In the genomic region with DNA sequence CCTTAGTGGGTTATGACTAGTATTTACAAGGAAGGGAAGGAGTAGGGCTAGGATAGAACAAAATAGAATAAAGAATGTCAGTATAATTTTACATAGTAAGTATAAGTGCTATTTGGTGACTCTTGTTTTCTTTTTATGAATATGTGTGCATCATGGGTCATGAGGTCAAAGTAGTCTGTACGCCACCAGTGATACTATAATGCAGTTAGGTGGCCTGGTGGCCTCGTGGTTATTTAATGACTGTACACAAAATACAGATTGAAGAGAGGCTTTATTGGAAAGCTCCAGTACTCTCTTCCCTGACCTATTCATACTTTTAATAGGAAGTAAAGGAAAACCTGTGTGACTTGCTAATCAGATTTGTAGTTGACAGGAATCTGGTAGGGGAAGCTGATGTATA, we compare ENCODE assay signal across 32 cellular contexts. TPM values are rescaled to one million over a fixed set of nuclear protein-coding genes. Genes with fewer than 3 reads are reported as not detected.
DNase-seq lines count a peak whose midpoint lies in the region; ATAC-seq and TF ChIP-seq lines count a peak whose summit lies in the region.
"Had no signal": no experiment of that assay in that cellular context is flagged by ENCODE, and none has a peak within 500 bp of the region (broad histone marks: within the 10 kb centered on the region; RNA-seq: fewer than 3 reads in every experiment).

No MANE protein-coding gene starts in this region.

- H3K4me3 Mint-ChIP-seq in CD4-positive, alpha-beta T cell, result no peak overlapping the region
- H3K4me3 Mint-ChIP-seq in T-helper 17 cell, result no peak overlapping the region
- H3K4me3 Mint-ChIP-seq in memory B cell, result no peak overlapping the region
- H3K4me3 Mint-ChIP-seq in chondrocyte (ENCODE audit: unreplicated experiment), result no peak overlapping the region
- H3K4me3 Mint-ChIP-seq: activated CD8-positive, alpha-beta memory T cell treated with anti-CD3 and anti-CD28 coated beads, Interleukin-2, amount 10 ng/mL, durations not matched to agents 7 days and 5 days; activated naive CD8-positive, alpha-beta T cell treated with anti-CD3 and anti-CD28 coated beads for 36 hours had no signal

- no peaks in the 10 kb centered on the region for H3K27me3 ChIP-seq in CD4-positive, alpha-beta T cell (ENCODE audit: control insufficient read depth, insufficient read depth, low read length)
- no peaks in the 10 kb centered on the region for H3K27me3 ChIP-seq in colonic mucosa
- H3K27me3 ChIP-seq: BLaER1, cardiac muscle cell, neutrophil, upper lobe of right lung had no signal

- peaks cover 60% of the 10 kb centered on the region for H3K36me3 Mint-ChIP-seq in CD4-positive, alpha-beta T cell (ENCODE audit: low read depth)
- H3K36me3 Mint-ChIP-seq in T-helper 17 cell (ENCODE audit: low read depth) (peaks cover 4% of the 10 kb centered on the region), memory B cell (peaks cover 17% of the 10 kb centered on the region), chondrocyte (ENCODE audit: low read depth) (no peaks in the 10 kb centered on the region)

- intact Hi-C loops in CD4-positive, alpha-beta T cell (cut with DNase I, micrococcal nuclease), result no loop called here
- intact Hi-C loops in colonic mucosa (cut with DNase I) (no loop called here), posterior vena cava (cut with DNase I) (loop anchor here in 1 of 2 donors (10.0 kb wide), 1 partner anchor 55 kb away; no protein-coding TSS in a partner anchor)

- CTCF ChIA-PET in CD4-positive, alpha-beta T cell (lab: Charles Lee), result interaction anchor here (1.1 to 2.5 kb wide), 2 partner anchors 11 to 15 kb away, joined by 4 to 8 read pairs; no protein-coding TSS in a partner anchor

- peaks cover 79% of the 10 kb centered on the region for H3K4me1 Mint-ChIP-seq in CD4-positive, alpha-beta T cell (ENCODE audit: low read depth)
- H3K4me1 Mint-ChIP-seq in T-helper 17 cell (peaks cover 41% of the 10 kb centered on the region), memory B cell (peaks cover 39% of the 10 kb centered on the region), chondrocyte (ENCODE audit: low read depth) (peaks cover 35% of the 10 kb centered on the region)

- H3K27ac ChIP-seq in 22Rv1 (peak overlapping the region; percentile 69; the same call in 1 of the 2 replicates), colonic mucosa (no peak overlapping the region)
- H3K27ac ChIP-seq in CD4-positive, alpha-beta T cell (ENCODE audit: low read depth, low read length), result no peak overlapping the region
- H3K27ac ChIP-seq: BLaER1, cardiac muscle cell, epithelial cell of prostate, WERI-Rb-1 had no signal

- no peaks in the 10 kb centered on the region for H3K27me3 Mint-ChIP-seq in CD4-positive, alpha-beta T cell
- H3K27me3 Mint-ChIP-seq in T-helper 17 cell (no peaks in the 10 kb centered on the region), memory B cell (no peaks in the 10 kb centered on the region), chondrocyte (ENCODE audit: low read depth) (no peaks in the 10 kb centered on the region)
- H3K27me3 Mint-ChIP-seq: activated CD8-positive, alpha-beta memory T cell treated with anti-CD3 and anti-CD28 coated beads, Interleukin-2, amount 10 ng/mL, durations not matched to agents 7 days and 5 days; activated naive CD8-positive, alpha-beta T cell treated with anti-CD3 and anti-CD28 coated beads for 36 hours had no signal

- no peak overlapping the region for H3K9ac ChIP-seq in colonic mucosa (ENCODE audit: low read depth in 2 of 2, low read length in 2 of 2)
- H3K9ac ChIP-seq: BLaER1 had no signal

- no peaks in the 10 kb centered on the region for H3K36me3 ChIP-seq in colonic mucosa
- H3K36me3 ChIP-seq: cardiac muscle cell, upper lobe of right lung had no signal

- ATAC-seq in CD4-positive, alpha-beta T cell (ENCODE audit: poor library complexity), result no peak
- no peak for ATAC-seq in T-helper 17 cell
- no peak for ATAC-seq in memory B cell (ENCODE audit: low read depth)
- ATAC-seq in HG03520 (IDR thresholded peaks at IDR 0.05; ENCODE audit: unreplicated experiment), result no peak
- ATAC-seq: activated CD8-positive, alpha-beta memory T cell treated with anti-CD3 and anti-CD28 coated beads, Interleukin-2, amount 10 ng/mL, durations not matched to agents 7 days and 5 days; HCT116; left lobe of liver; Panc1; upper lobe of right lung had no signal

- H3K27ac Mint-ChIP-seq in CD4-positive, alpha-beta T cell, result peak overlapping the region; percentile 28
- H3K27ac Mint-ChIP-seq in T-helper 17 cell (peak overlapping the region; percentile 93), memory B cell (peak overlapping the region; percentile 65), chondrocyte (ENCODE audit: unreplicated experiment) (no peak overlapping the region)
- H3K27ac Mint-ChIP-seq: activated CD8-positive, alpha-beta memory T cell treated with anti-CD3 and anti-CD28 coated beads, Interleukin-2, amount 10 ng/mL, durations not matched to agents 7 days and 5 days; activated naive CD8-positive, alpha-beta T cell treated with anti-CD3 and anti-CD28 coated beads for 36 hours had no signal

- peaks cover 4% of the 10 kb centered on the region for H3K4me1 ChIP-seq in colonic mucosa

- no peak overlapping the region for H3K4me3 ChIP-seq in colonic mucosa
- H3K4me3 ChIP-seq: BLaER1, cardiac muscle cell, coronary artery, upper lobe of right lung had no signal

- H3K9me3 ChIP-seq in CD4-positive, alpha-beta T cell (ENCODE audit: control insufficient read depth, low read length), result no peaks in the 10 kb centered on the region
- no peaks in the 10 kb centered on the region for H3K9me3 ChIP-seq in T-helper 17 cell (ENCODE audit: control insufficient read depth, low read length, poor library complexity, severe bottlenecking)
- H3K9me3 ChIP-seq in colonic mucosa, result no peaks in the 10 kb centered on the region
- H3K9me3 ChIP-seq: neutrophil, upper lobe of right lung had no signal

- TF ChIP-seq CTCF in 22Rv1 (IDR thresholded peaks at IDR 0.05) (no peak), chondrocyte (IDR thresholded peaks at IDR 0.05) (no peak), colonic mucosa (IDR thresholded peaks at IDR 0.05) (no peak)
- TF ChIP-seq CTCF in CD4-positive, alpha-beta T cell (IDR thresholded peaks at IDR 0.05), result no peak

- H3K9me3 Mint-ChIP-seq in CD4-positive, alpha-beta T cell, result no peaks in the 10 kb centered on the region
- H3K9me3 Mint-ChIP-seq in memory B cell (no peaks in the 10 kb centered on the region), chondrocyte (ENCODE audit: low read depth) (no peaks in the 10 kb centered on the region)
- H3K9me3 Mint-ChIP-seq: activated naive CD8-positive, alpha-beta T cell treated with anti-CD3 and anti-CD28 coated beads for 36 hours had no signal

- POLR2A ChIA-PET in CD4-positive, alpha-beta T cell (lab: Charles Lee), result no interaction called here

- no peak for DNase-seq in CD4-positive, alpha-beta T cell
- no peak for DNase-seq in T-helper 17 cell
- DNase-seq in memory B cell (ENCODE audit: low spot score in 2 of 2), result no peak
- DNase-seq in chondrocyte (ENCODE audit: low spot score), result no peak
- no peak for DNase-seq in colonic mucosa
- no peak for DNase-seq in posterior vena cava (ENCODE audit: low spot score)
- DNase-seq: activated CD4-positive, alpha-beta T cell treated with anti-CD3 and anti-CD28 coated beads, Interleukin-2, amount 50 U/mL, for 1 hour; activated CD8-positive, alpha-beta memory T cell treated with anti-CD3 and anti-CD28 coated beads, Interleukin-2, amount 10 ng/mL, durations not matched to agents 7 days and 5 days; activated naive CD8-positive, alpha-beta T cell treated with anti-CD3 and anti-CD28 coated beads for 36 hours; aorta; Calu3; DMS79 treated with DMSO at 0.1 percent for 48 hours; effector CD8-positive, alpha-beta T cell; IMR-90; mesendoderm; NCI-H226; NCI-H526 treated with DMSO at 0.1 percent for 48 hours; SHP77; stimulated activated CD4-positive, alpha-beta T cell treated with anti-CD3 and anti-CD28 coated beads, Interleukin-4, amount 100 ng/mL, for 1 hour; T-helper 9 cell; upper lobe of right lung; WERI-Rb-1 had no signal

RNA-seq across cellular contexts. Expression of gene CAB39, which starts 27.3 kb away (rescaled TPM):
- total RNA-seq in CD4-positive, alpha-beta T cell, result 10 to 100 TPM; 44.8 to 45.3 TPM
- total RNA-seq in T-helper 17 cell (10 to 100 TPM; 82.3 to 89.8 TPM), chondrocyte (30.9 to 34.7 TPM (median 33.4 TPM) in 3 replicates), colonic mucosa (100 to 1,000 TPM in 1 of 2 donors, 10 to 100 TPM in 1; 87.8 to 121 TPM), posterior vena cava (10 to 100 TPM; 62.3 to 76.0 TPM)
